In the genomic region with DNA sequence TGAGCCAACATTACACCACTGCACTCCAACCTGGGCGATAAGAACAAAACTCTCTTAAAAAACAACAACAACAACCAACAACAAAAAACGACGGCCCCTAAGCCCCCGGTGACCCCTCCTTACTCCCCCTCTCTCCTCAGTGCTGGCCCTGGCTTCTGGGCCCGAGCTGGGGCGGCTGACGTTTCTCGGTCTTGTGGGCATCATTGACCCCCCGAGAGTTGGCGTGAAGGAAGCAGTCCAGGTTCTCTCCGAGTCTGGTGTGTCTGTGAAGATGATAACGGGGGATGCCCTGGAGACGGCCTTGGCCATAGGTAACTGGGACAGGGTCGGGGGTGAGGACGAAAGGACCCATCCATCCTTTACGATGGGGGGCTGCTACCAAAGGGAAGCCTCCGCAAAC, we compare ENCODE assay signal across 29 cellular contexts.
"Had no signal": no experiment of that assay in that cellular context is flagged by ENCODE, and none has a peak within 500 bp of the region (broad histone marks: within the 10 kb centered on the region; RNA-seq: fewer than 3 reads in every experiment).

No MANE protein-coding gene starts in this region.

- H3K27ac Mint-ChIP-seq: activated CD4-positive, alpha-beta memory T cell treated with anti-CD3 and anti-CD28 coated beads for 36 hours; activated T-helper 1 cell treated with anti-CD3 and anti-CD28 coated beads, Interleukin-12 subunit alpha, Interleukin-12 subunit beta, Interleukin-2, Interleukin-4 antibody, amounts not matched to agents 30 ng/mL and 10 ng/mL and 1 ng/mL, durations not matched to agents 14 hours and 24 hours and 36 hours; mesothelial cell of epicardium; naive B cell had no signal

- H3K9me3 Mint-ChIP-seq: activated CD4-positive, alpha-beta memory T cell treated with anti-CD3 and anti-CD28 coated beads for 36 hours; activated T-helper 1 cell treated with anti-CD3 and anti-CD28 coated beads, Interleukin-12 subunit alpha, Interleukin-12 subunit beta, Interleukin-2, Interleukin-4 antibody, amounts not matched to agents 30 ng/mL and 10 ng/mL and 1 ng/mL, durations not matched to agents 14 hours and 24 hours and 36 hours; mesothelial cell of epicardium; naive B cell; neural crest cell had no signal

- DNase-seq: activated CD4-positive, alpha-beta T cell treated with anti-CD3 and anti-CD28 coated beads for 48 hours; activated gamma-delta T cell treated with Interleukin-2 at 50 U/mL for 16 hours; activated naive CD4-positive, alpha-beta T cell treated with anti-CD3 and anti-CD28 coated beads, Interleukin-2, amount 50 U/mL, for 16 hours; activated T-cell treated with anti-CD3 and anti-CD28 coated beads for 4 hours; colonic mucosa; effector memory CD4-positive, alpha-beta T cell; erythroblast; gastrocnemius medialis; glutamatergic neuron; left ventricle myocardium inferior; mammary epithelial cell; naive B cell; nucleus accumbens; right cardiac atrium; stimulated activated CD4-positive, alpha-beta T cell treated with anti-CD3 and anti-CD28 coated beads, Interleukin-2, amount 100 ng/mL, for 48 hours; stimulated activated naive CD4-positive, alpha-beta T cell treated with Interleukin-2 at 50 U/mL for 16 hours; T-helper 9 cell; testis; trophoblast cell; WERI-Rb-1 had no signal

- ATAC-seq: activated CD4-positive, CD25-positive, alpha-beta regulatory T cell treated with anti-CD3 and anti-CD28 coated beads, Interleukin-2, amount 50 U/mL, for 24 hours; gastrocnemius medialis; right cardiac atrium had no signal

- H3K4me1 ChIP-seq: colonic mucosa, gastrocnemius medialis, left ventricle myocardium inferior had no signal

- H3K9me3 ChIP-seq: colonic mucosa, gastrocnemius medialis, left ventricle myocardium inferior, testis had no signal

- H3K4me3 Mint-ChIP-seq: activated CD4-positive, alpha-beta memory T cell treated with anti-CD3 and anti-CD28 coated beads for 36 hours; activated T-helper 1 cell treated with anti-CD3 and anti-CD28 coated beads, Interleukin-12 subunit alpha, Interleukin-12 subunit beta, Interleukin-2, Interleukin-4 antibody, amounts not matched to agents 30 ng/mL and 10 ng/mL and 1 ng/mL, durations not matched to agents 14 hours and 24 hours and 36 hours; mesothelial cell of epicardium; naive B cell; neural crest cell had no signal

- H3K27ac ChIP-seq: colonic mucosa, dorsolateral prefrontal cortex, gastrocnemius medialis, left ventricle myocardium inferior, testis, WERI-Rb-1 had no signal

- H3K4me1 Mint-ChIP-seq: naive B cell had no signal

- H3K27me3 ChIP-seq: colonic mucosa, dorsolateral prefrontal cortex, testis had no signal

- FAIRE-seq: bronchial epithelial cell, islet of Langerhans, TTC549 had no signal

- H3K36me3 Mint-ChIP-seq: activated CD4-positive, alpha-beta memory T cell treated with anti-CD3 and anti-CD28 coated beads for 36 hours; naive B cell had no signal

- H3K36me3 ChIP-seq: colonic mucosa, gastrocnemius medialis, left ventricle myocardium inferior, WERI-Rb-1 had no signal

- H3K4me3 ChIP-seq: colonic mucosa, dorsolateral prefrontal cortex, gastrocnemius medialis, left ventricle myocardium inferior, testis had no signal
